Comparison of ENCODE assay signal across 25 cellular contexts in the genomic region with DNA sequence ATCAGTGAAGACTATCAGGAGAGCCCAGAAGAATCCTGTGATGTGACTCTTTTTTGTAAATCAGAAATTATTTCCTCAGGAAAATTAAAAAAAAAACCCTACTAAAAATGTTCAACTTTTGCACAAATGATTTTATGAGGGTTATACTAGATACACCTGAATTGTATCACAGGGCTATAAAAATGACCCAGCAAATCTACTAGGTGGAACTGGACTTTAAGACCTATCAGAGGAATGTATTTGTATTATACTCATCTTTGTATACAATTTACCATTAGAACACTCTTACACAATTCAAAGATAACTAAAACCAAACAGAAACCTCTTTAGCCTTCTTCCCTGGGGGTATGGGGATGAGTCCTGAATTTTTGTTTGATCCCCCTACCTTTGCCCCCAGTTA. TPM values are rescaled to one million over a fixed set of nuclear protein-coding genes. Genes with fewer than 3 reads are reported as not detected.
DNase-seq lines count a peak whose midpoint lies in the region; ATAC-seq and TF ChIP-seq lines count a peak whose summit lies in the region.
"Had no signal": no experiment of that assay in that cellular context is flagged by ENCODE, and none has a peak within 500 bp of the region (broad histone marks: within the 10 kb centered on the region; RNA-seq: fewer than 3 reads in every experiment).

No MANE protein-coding gene starts in this region.

- TF ChIP-seq POLR2A in tibial nerve (IDR thresholded peaks at IDR 0.05), result no peak

- no peak for ATAC-seq in activated T-cell treated with anti-CD3 and anti-CD28 coated beads, Interleukin-2, amount 50 U/mL, for 72 hours (replicated peaks in 1 of 2)
- no peak for ATAC-seq in activated T-helper 17 cell treated with anti-CD3 and anti-CD28 coated beads, Interleukin-2, amount 50 U/mL, for 72 hours (replicated peaks)
- ATAC-seq in left colon (peak; percentile 80), HG03439 (IDR thresholded peaks at IDR 0.05; ENCODE audit: unreplicated experiment) (no peak)
- ATAC-seq: HCT116, Panc1 had no signal

- H3K27me3 ChIP-seq in tibial nerve, result no peaks in the 10 kb centered on the region

- H3K4me1 Mint-ChIP-seq in activated T-cell treated with anti-CD3 and anti-CD28 coated beads, Interleukin-2, amount 50 U/mL, for 72 hours (ENCODE audit: low read depth), result peaks cover 78% of the 10 kb centered on the region
- H3K4me1 Mint-ChIP-seq in activated T-helper 17 cell treated with anti-CD3 and anti-CD28 coated beads, Interleukin-2, amount 50 U/mL, for 72 hours, result peaks cover 32% of the 10 kb centered on the region

- H3K4me3 ChIP-seq in tibial nerve, result no peak overlapping the region

- peak overlapping the region; percentile 77 for H3K27ac Mint-ChIP-seq in activated T-cell treated with anti-CD3 and anti-CD28 coated beads, Interleukin-2, amount 50 U/mL, for 72 hours
- H3K27ac Mint-ChIP-seq in activated T-helper 17 cell treated with anti-CD3 and anti-CD28 coated beads, Interleukin-2, amount 50 U/mL, for 72 hours, result no peak overlapping the region

- peaks cover 4 to 97% (median 62%) of the 10 kb centered on the region in 4 donors for H3K4me1 ChIP-seq in tibial nerve

- H3K27ac ChIP-seq in tibial nerve, result peak overlapping the region in 3 of 4 donors; percentile 0 to 95 (median 86)
- H3K27ac ChIP-seq: C4-2B, KMS-11 had no signal

- peaks cover 0 to 26% (median 6%) of the 10 kb centered on the region in 3 donors for H3K36me3 ChIP-seq in tibial nerve

- H3K27me3 Mint-ChIP-seq in activated T-cell treated with anti-CD3 and anti-CD28 coated beads, Interleukin-2, amount 50 U/mL, for 72 hours (ENCODE audit: low read depth), result no peaks in the 10 kb centered on the region
- H3K27me3 Mint-ChIP-seq in activated T-helper 17 cell treated with anti-CD3 and anti-CD28 coated beads, Interleukin-2, amount 50 U/mL, for 72 hours, result no peaks in the 10 kb centered on the region

- no peaks in the 10 kb centered on the region for H3K9me3 ChIP-seq in tibial nerve
- H3K9me3 ChIP-seq: SK-N-SH had no signal

- H3K4me3 Mint-ChIP-seq in activated T-cell treated with anti-CD3 and anti-CD28 coated beads, Interleukin-2, amount 50 U/mL, for 72 hours, result no peak overlapping the region
- H3K4me3 Mint-ChIP-seq in activated T-helper 17 cell treated with anti-CD3 and anti-CD28 coated beads, Interleukin-2, amount 50 U/mL, for 72 hours, result peak overlapping the region; percentile 47

- H3K9me3 Mint-ChIP-seq in activated T-cell treated with anti-CD3 and anti-CD28 coated beads, Interleukin-2, amount 50 U/mL, for 72 hours, result no peaks in the 10 kb centered on the region
- no peaks in the 10 kb centered on the region for H3K9me3 Mint-ChIP-seq in activated T-helper 17 cell treated with anti-CD3 and anti-CD28 coated beads, Interleukin-2, amount 50 U/mL, for 72 hours

- TF ChIP-seq CTCF in tibial nerve (IDR thresholded peaks at IDR 0.05), result no peak

- TF ChIP-seq EP300 in tibial nerve (IDR thresholded peaks at IDR 0.05), result no peak

- intact Hi-C loops in left colon (cut with DNase I, micrococcal nuclease), result no loop called here

- DNase-seq in activated T-cell treated with anti-CD3 and anti-CD28 coated beads, Interleukin-2, amount 50 U/mL, for 72 hours, result no peak
- DNase-seq in activated T-cell treated with anti-CD3 and anti-CD28 coated beads for 4 hours (no peak), left colon (no peak), tibial nerve (ENCODE audit: low spot score in 2 of 2) (no peak), AML-193 (lab: John Stamatoyannopoulos, UW) (no peak), cortex of kidney (lab: John Stamatoyannopoulos, UW) (no peak)
- DNase-seq: 8988T; DMS79 treated with DMSO at 0.1 percent for 48 hours; GOT3; IMR-90; MV-4-11; NCI-H1105 treated with DMSO at 0.1 percent for 48 hours; NCI-H2029 treated with DMSO at 0.1 percent for 48 hours; NCI-H226; NCI-H524; NCI-H774; NK-92 treated with Interleukin-12 subunit alpha and Interleukin-12 subunit beta, amount 100 ng/mL, for 24 hours; SIG-M5; SK-N-SH had no signal

- H3K36me3 Mint-ChIP-seq in activated T-cell treated with anti-CD3 and anti-CD28 coated beads, Interleukin-2, amount 50 U/mL, for 72 hours (ENCODE audit: insufficient read depth in 2 of 2), result peaks cover 2 to 22% of the 10 kb centered on the region in 2 donors
- H3K36me3 Mint-ChIP-seq in activated T-helper 17 cell treated with anti-CD3 and anti-CD28 coated beads, Interleukin-2, amount 50 U/mL, for 72 hours (ENCODE audit: low read depth), result peaks cover 100% of the 10 kb centered on the region

RNA-seq across cellular contexts. Expression of a gene that starts 7.2 kb away (rescaled TPM):
- total RNA-seq in activated T-cell treated with anti-CD3 and anti-CD28 coated beads, Interleukin-2, amount 50 U/mL, for 72 hours, result 10 to 100 TPM; 40.3 to 44.5 TPM
- total RNA-seq in activated T-helper 17 cell treated with anti-CD3 and anti-CD28 coated beads, Interleukin-2, amount 50 U/mL, for 72 hours, result 10 to 100 TPM; 38.9 to 53.3 TPM
- total RNA-seq in left colon (10 to 100 TPM; 37.7 to 52.0 TPM), tibial nerve (100 to 1,000 TPM; 156 to 223 (median 175) TPM)

RNA-seq across cellular contexts. Expression of a gene that starts 27.9 kb away (rescaled TPM):
- total RNA-seq in activated T-cell treated with anti-CD3 and anti-CD28 coated beads, Interleukin-2, amount 50 U/mL, for 72 hours, result 10 to 100 TPM; 14.0 to 16.4 TPM
- 10 to 100 TPM in 1 of 2 donors, 1 to 10 TPM in 1; 9.9 to 29.0 TPM for total RNA-seq in activated T-helper 17 cell treated with anti-CD3 and anti-CD28 coated beads, Interleukin-2, amount 50 U/mL, for 72 hours
- total RNA-seq in left colon, result 10 to 100 TPM; 18.1 to 30.4 TPM
- total RNA-seq in tibial nerve, result 10 to 100 TPM; 28.8 to 47.3 (median 35.1) TPM
